In genomic region chr1:62746086-62746808, GRCh38 we compare ENCODE assay signal across 1 cellular context.
TF ChIP-seq lines count a peak whose summit lies in the region.

No MANE protein-coding gene starts in this region.

TF ChIP-seq in H1, 55 proteins besides CTCF, POLR2A, EP300 and RAD21 (continued from another document):
- TF ChIP-seq RNF2 (IDR thresholded peaks at IDR 0.05; ENCODE audit: borderline replicate concordance, low read depth, low read length, missing control alignments, poor library complexity, severe bottlenecking) (no peak), GABPA (IDR thresholded peaks at IDR 0.05; ENCODE audit: borderline replicate concordance, insufficient read depth, low read length) (no peak), GTF2F1 (IDR thresholded peaks at IDR 0.05; ENCODE audit: borderline replicate concordance, low read depth, low read length) (no peak), JUND (IDR thresholded peaks at IDR 0.05; ENCODE audit: low read length) (no peak), CHD7 (IDR thresholded peaks at IDR 0.05; ENCODE audit: insufficient replicate concordance, low read length) (no peak), PHF8 (conservative IDR thresholded peaks at IDR 0.05; ENCODE audit: low read depth, low read length) (no peak), SAP30 (IDR thresholded peaks at IDR 0.05; ENCODE audit: insufficient read depth, insufficient replicate concordance, low read length) (no peak)
